9 cellular contexts compared by ENCODE assay signal in the genomic region with DNA sequence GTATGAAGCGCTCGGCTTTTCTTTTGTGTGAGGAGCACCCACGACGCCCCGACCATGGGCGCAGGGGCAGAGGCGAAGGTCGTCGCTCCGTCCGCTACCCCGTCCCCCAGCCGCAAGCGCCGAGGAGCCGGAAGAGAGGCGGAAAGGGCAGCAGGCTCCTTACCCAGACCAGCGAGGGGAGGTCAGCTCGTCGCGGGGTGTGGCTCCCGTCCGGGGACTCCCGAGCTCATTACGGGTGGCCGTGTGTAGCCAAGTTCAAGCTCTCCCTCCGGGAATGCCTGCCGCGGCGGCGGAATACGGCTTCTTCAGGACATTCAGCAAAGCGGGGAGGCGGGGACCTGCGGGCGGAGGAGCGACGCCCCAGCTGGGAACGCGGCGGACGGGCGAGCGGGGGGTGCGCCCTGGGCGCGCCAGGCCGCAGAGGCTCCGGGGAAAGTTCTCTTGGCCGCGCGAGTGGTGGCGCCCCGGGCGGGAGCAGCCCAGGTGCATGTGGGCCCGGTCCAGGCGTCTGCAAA. TPM values are rescaled to one million over a fixed set of nuclear protein-coding genes. Genes with fewer than 3 reads are reported as not detected.
A peak's percentile ranks its signal among the peaks of the same experiment; 100 is the strongest.
DNase-seq lines count a peak whose midpoint lies in the region; ATAC-seq and TF ChIP-seq lines count a peak whose summit lies in the region.
"Had no signal": no experiment of that assay in that cellular context is flagged by ENCODE, and none has a peak within 500 bp of the region (broad histone marks: within the 10 kb centered on the region; RNA-seq: fewer than 3 reads in every experiment).

No MANE protein-coding gene starts in this region.

- POLR2A ChIA-PET in activated CD4-positive, alpha-beta T cell treated with anti-CD3 and anti-CD28 coated beads for 36 hours (lab: Charles Lee) = no interaction called here

- H3K27ac Mint-ChIP-seq in activated CD4-positive, alpha-beta T cell treated with anti-CD3 and anti-CD28 coated beads for 36 hours = no peak overlapping the region
- H3K27ac Mint-ChIP-seq in IgD-negative memory B cell = no peak overlapping the region
- no peak overlapping the region for H3K27ac Mint-ChIP-seq in activated T-helper 1 cell treated with anti-CD3 and anti-CD28 coated beads, Interleukin-12 subunit alpha, Interleukin-12 subunit beta, Interleukin-2, Interleukin-4 antibody, amounts not matched to agents 30 ng/mL and 10 ng/mL and 1 ng/mL, durations not matched to agents 14 hours and 24 hours and 36 hours

- H3K4me1 ChIP-seq in cardiac muscle cell (ENCODE audit: low read depth) = peaks cover 9% of the 10 kb centered on the region
- H3K4me1 ChIP-seq in trophoblast cell (ENCODE audit: control insufficient read depth in 1 of 2, insufficient read depth in 2 of 2, low read length in 2 of 2) = no peaks in the 10 kb centered on the region

- H2BK120ac ChIP-seq in trophoblast cell (ENCODE audit: insufficient read depth, low read length, poor library complexity) = no peak overlapping the region

- ATAC-seq in activated CD4-positive, alpha-beta T cell treated with anti-CD3 and anti-CD28 coated beads for 36 hours = peak; percentile 18
- peak; percentile 37 for ATAC-seq in GM21825 (IDR thresholded peaks at IDR 0.05; ENCODE audit: unreplicated experiment)

- no peaks in the 10 kb centered on the region for H3K36me3 ChIP-seq in cardiac muscle cell
- no peaks in the 10 kb centered on the region for H3K36me3 ChIP-seq in trophoblast cell (ENCODE audit: control insufficient read depth in 1 of 2, insufficient read depth in 2 of 2, low read length in 2 of 2)
- H3K36me3 ChIP-seq: neutrophil had no signal

- peak overlapping the region; percentile 26 for H3K14ac ChIP-seq in trophoblast cell (ENCODE audit: low read length)

- TF ChIP-seq CTCF in cardiac muscle cell (IDR thresholded peaks at IDR 0.05; ENCODE audit: low read depth, low read length) = no peak

- peak overlapping the region; percentile 0 for H4K8ac ChIP-seq in trophoblast cell (ENCODE audit: low read depth, low read length)

- no peak overlapping the region for H3K18ac ChIP-seq in trophoblast cell (ENCODE audit: low read length)

- peak overlapping the region; percentile 92 for H3K4me2 ChIP-seq in trophoblast cell (ENCODE audit: low read length)

- H3K23ac ChIP-seq in trophoblast cell (ENCODE audit: low read length) = no peak overlapping the region

- H3K9me3 ChIP-seq in cardiac muscle cell (ENCODE audit: low read depth) = no peaks in the 10 kb centered on the region
- peaks cover 2% of the 10 kb centered on the region for H3K9me3 ChIP-seq in trophoblast cell (ENCODE audit: insufficient read depth, low read depth, low read length)
- H3K9me3 ChIP-seq: neutrophil had no signal

- H3K9me3 Mint-ChIP-seq in activated CD4-positive, alpha-beta T cell treated with anti-CD3 and anti-CD28 coated beads for 36 hours (ENCODE audit: low read depth) = no peaks in the 10 kb centered on the region
- peaks cover 0 to 2% (median 0%) of the 10 kb centered on the region in 3 donors for H3K9me3 Mint-ChIP-seq in IgD-negative memory B cell
- H3K9me3 Mint-ChIP-seq in activated T-helper 1 cell treated with anti-CD3 and anti-CD28 coated beads, Interleukin-12 subunit alpha, Interleukin-12 subunit beta, Interleukin-2, Interleukin-4 antibody, amounts not matched to agents 30 ng/mL and 10 ng/mL and 1 ng/mL, durations not matched to agents 14 hours and 24 hours and 36 hours = no peaks in the 10 kb centered on the region

- no peak overlapping the region for H2AK5ac ChIP-seq in trophoblast cell (ENCODE audit: low read length)

- CTCF ChIA-PET in activated CD4-positive, alpha-beta T cell treated with anti-CD3 and anti-CD28 coated beads for 36 hours (lab: Charles Lee) = interaction anchor here (0.7 to 3.0 kb wide), 3 partner anchors 33 to 244 kb away, joined by 4 to 14 read pairs (median 4); no protein-coding TSS in a partner anchor

- no peak overlapping the region for H2BK5ac ChIP-seq in trophoblast cell (ENCODE audit: low read depth, low read length, poor library complexity)

- H4K12ac ChIP-seq in trophoblast cell (ENCODE audit: low read depth, low read length) = no peak overlapping the region

- peaks cover 5% of the 10 kb centered on the region for H3K79me2 ChIP-seq in trophoblast cell (ENCODE audit: control insufficient read depth, insufficient read depth, low read length, poor library complexity)

- peaks cover 33% of the 10 kb centered on the region for H3K27me3 ChIP-seq in cardiac muscle cell
- no peaks in the 10 kb centered on the region for H3K27me3 ChIP-seq in trophoblast cell (ENCODE audit: insufficient read depth, low read length)

- no CpG with 5 or more reads among the region's 57 CpGs for WGBS in trophoblast cell (ENCODE audit: extremely low coverage, insufficient coverage, insufficient read length)

- intact Hi-C loops in activated CD4-positive, alpha-beta T cell treated with anti-CD3 and anti-CD28 coated beads for 36 hours (cut with DNase I, micrococcal nuclease) = loop anchor here (1.0 to 5.0 kb wide), 2 partner anchors 244 to 257 kb away; no protein-coding TSS in a partner anchor
- intact Hi-C loops in activated T-helper 1 cell treated with anti-CD3 and anti-CD28 coated beads, Interleukin-12 subunit alpha, Interleukin-12 subunit beta, Interleukin-2, Interleukin-4 antibody, amounts not matched to agents 30 ng/mL and 10 ng/mL and 1 ng/mL, durations not matched to agents 14 hours and 24 hours and 36 hours (cut with micrococcal nuclease) = loop anchor here (2.0 kb wide), 2 partner anchors 245 to 317 kb away; a partner anchor contains a TSS

- peak overlapping the region; percentile 75 for H3K9ac ChIP-seq in trophoblast cell (ENCODE audit: low read length)

- H3K36me3 Mint-ChIP-seq in activated CD4-positive, alpha-beta T cell treated with anti-CD3 and anti-CD28 coated beads for 36 hours (ENCODE audit: low read depth) = no peaks in the 10 kb centered on the region
- no peaks in the 10 kb centered on the region for H3K36me3 Mint-ChIP-seq in IgD-negative memory B cell
- H3K36me3 Mint-ChIP-seq in activated T-helper 1 cell treated with anti-CD3 and anti-CD28 coated beads, Interleukin-12 subunit alpha, Interleukin-12 subunit beta, Interleukin-2, Interleukin-4 antibody, amounts not matched to agents 30 ng/mL and 10 ng/mL and 1 ng/mL, durations not matched to agents 14 hours and 24 hours and 36 hours (ENCODE audit: low read depth) = peaks cover 1% of the 10 kb centered on the region

- H3K79me1 ChIP-seq in trophoblast cell (ENCODE audit: low read length) = peaks cover 6% of the 10 kb centered on the region

- no peak overlapping the region for H2BK12ac ChIP-seq in trophoblast cell (ENCODE audit: low read length)

- H3K4me1 Mint-ChIP-seq in activated CD4-positive, alpha-beta T cell treated with anti-CD3 and anti-CD28 coated beads for 36 hours = peaks cover 10% of the 10 kb centered on the region
- H3K4me1 Mint-ChIP-seq in IgD-negative memory B cell = peaks cover 6 to 8% (median 6%) of the 10 kb centered on the region in 3 donors
- peaks cover 10% of the 10 kb centered on the region for H3K4me1 Mint-ChIP-seq in activated T-helper 1 cell treated with anti-CD3 and anti-CD28 coated beads, Interleukin-12 subunit alpha, Interleukin-12 subunit beta, Interleukin-2, Interleukin-4 antibody, amounts not matched to agents 30 ng/mL and 10 ng/mL and 1 ng/mL, durations not matched to agents 14 hours and 24 hours and 36 hours (ENCODE audit: low read depth)

- peak overlapping the region; percentile 86 for H3K4me3 ChIP-seq in cardiac muscle cell
- peak overlapping the region; percentile 97 for H3K4me3 ChIP-seq in trophoblast cell (ENCODE audit: low read depth, low read length)

- no peak overlapping the region for H3K4ac ChIP-seq in trophoblast cell (ENCODE audit: low read depth, low read length)

- H4K91ac ChIP-seq in trophoblast cell (ENCODE audit: low read depth, low read length) = no peak overlapping the region

- peak overlapping the region; percentile 63 for H3K4me3 Mint-ChIP-seq in activated CD4-positive, alpha-beta T cell treated with anti-CD3 and anti-CD28 coated beads for 36 hours
- H3K4me3 Mint-ChIP-seq in IgD-negative memory B cell = peak overlapping the region; percentile 81 to 95 (median 89)
- H3K4me3 Mint-ChIP-seq in activated T-helper 1 cell treated with anti-CD3 and anti-CD28 coated beads, Interleukin-12 subunit alpha, Interleukin-12 subunit beta, Interleukin-2, Interleukin-4 antibody, amounts not matched to agents 30 ng/mL and 10 ng/mL and 1 ng/mL, durations not matched to agents 14 hours and 24 hours and 36 hours = peak overlapping the region; percentile 80

- peak overlapping the region; percentile 30 for H2AFZ ChIP-seq in trophoblast cell (ENCODE audit: insufficient read depth, low read length, poor library complexity)

- H3K27me3 Mint-ChIP-seq in activated CD4-positive, alpha-beta T cell treated with anti-CD3 and anti-CD28 coated beads for 36 hours = peaks cover 46% of the 10 kb centered on the region
- H3K27me3 Mint-ChIP-seq in IgD-negative memory B cell = peaks cover 9% of the 10 kb centered on the region
- H3K27me3 Mint-ChIP-seq in activated T-helper 1 cell treated with anti-CD3 and anti-CD28 coated beads, Interleukin-12 subunit alpha, Interleukin-12 subunit beta, Interleukin-2, Interleukin-4 antibody, amounts not matched to agents 30 ng/mL and 10 ng/mL and 1 ng/mL, durations not matched to agents 14 hours and 24 hours and 36 hours (ENCODE audit: insufficient read depth) = peaks cover 67% of the 10 kb centered on the region

- DNase-seq in activated CD4-positive, alpha-beta T cell treated with anti-CD3 and anti-CD28 coated beads for 36 hours = peak; percentile 14
- no peak for DNase-seq in activated CD4-positive, alpha-beta T cell treated with anti-CD3 and anti-CD28 coated beads for 1 hour
- no peak for DNase-seq in activated T-helper 1 cell treated with anti-CD3 and anti-CD28 coated beads, Interleukin-12 subunit alpha, Interleukin-12 subunit beta, Interleukin-2, Interleukin-4 antibody, amounts not matched to agents 30 ng/mL and 10 ng/mL and 1 ng/mL, durations not matched to agents 14 hours and 24 hours and 36 hours (ENCODE audit: low spot score)
- peak; percentile 55 to 74 for DNase-seq in cardiac muscle cell (ENCODE audit: low read depth in 1 of 2, low spot score in 1 of 2)
- peak; percentile 59 to 66 for DNase-seq in trophoblast cell
- DNase-seq in NK-92 (lab: John Stamatoyannopoulos, UW; ENCODE audit: unreplicated experiment) = no peak

- H3K27ac ChIP-seq in cardiac muscle cell = peak overlapping the region; percentile 21
- no peak overlapping the region for H3K27ac ChIP-seq in trophoblast cell (ENCODE audit: low read depth, low read length)
- H3K27ac ChIP-seq: neutrophil had no signal

RNA-seq across cellular contexts. Expression of a gene that starts 0.6 kb away (rescaled TPM):
- total RNA-seq in activated CD4-positive, alpha-beta T cell treated with anti-CD3 and anti-CD28 coated beads for 36 hours = under 1 TPM; 0.05 to 0.28 TPM
- polyA plus RNA-seq in IgD-negative memory B cell (2.1 TPM), cardiac muscle cell (14.4 and 15.6 TPM in 2 replicates)
- total RNA-seq in activated T-helper 1 cell treated with anti-CD3 and anti-CD28 coated beads, Interleukin-12 subunit alpha, Interleukin-12 subunit beta, Interleukin-2, Interleukin-4 antibody, amounts not matched to agents 30 ng/mL and 10 ng/mL and 1 ng/mL, durations not matched to agents 14 hours and 24 hours and 36 hours = not detected in 2 replicates
- total RNA-seq in cardiac muscle cell = 8.2 and 10.5 TPM in 2 replicates
- polyA plus RNA-seq in trophoblast cell (2013) = 5.7 and 6.6 TPM in 2 replicates

Comparison
In these comparisons a context has a peak if more than half of its experiments do, and no peak if none do; other contexts are left out.
1. DNase-seq: peak in activated CD4-positive, alpha-beta T cell treated with anti-CD3 and anti-CD28 coated beads for 36 hours (single experiment), cardiac muscle cell (2 of 2) and trophoblast cell (2 of 2); none in activated CD4-positive, alpha-beta T cell treated with anti-CD3 and anti-CD28 coated beads for 1 hour (single experiment), activated T-helper 1 cell treated with anti-CD3 and anti-CD28 coated beads, Interleukin-12 subunit alpha, Interleukin-12 subunit beta, Interleukin-2, Interleukin-4 antibody, amounts not matched to agents 30 ng/mL and 10 ng/mL and 1 ng/mL, durations not matched to agents 14 hours and 24 hours and 36 hours (single experiment) and NK-92 (single experiment).
2. Peak in every context shown above with its lines, with median percentiles within 50 percentile points of each other: H3K4me3 Mint-ChIP-seq.